9 cellular contexts compared by ENCODE assay signal in genomic region chr10:49061667-49062066, GRCh38. TPM values are rescaled to one million over a fixed set of nuclear protein-coding genes. Genes with fewer than 3 reads are reported as not detected.
"Had no signal": no experiment of that assay in that cellular context is flagged by ENCODE, and none has a peak within 500 bp of the region (broad histone marks: within the 10 kb centered on the region; RNA-seq: fewer than 3 reads in every experiment).

No MANE protein-coding gene starts in this region.

- FAIRE-seq: HepG2, HTR-8/SVneo had no signal

- ATAC-seq: HepG2 had no signal

- H3K4me2 ChIP-seq: KMS-11 had no signal

- H3K27ac ChIP-seq: HL-60, KMS-11 had no signal

- DNase-seq: IMR-90, KBM-7, KG1 had no signal

- H3K9ac ChIP-seq: KMS-11 had no signal

RNA-seq across cellular contexts. Expression of gene VSTM4, which starts 53.7 kb away (rescaled TPM):
- total RNA-seq: HepG2, HT-29 had no signal
- polyA plus RNA-seq: HepG2, IgD-negative memory B cell had no signal
